8 cellular contexts compared by ENCODE assay signal in genomic region chr19:39996811-39997594, GRCh38. TPM values are rescaled to one million over a fixed set of nuclear protein-coding genes. Genes with fewer than 3 reads are reported as not detected.
DNase-seq lines count a peak whose midpoint lies in the region; ATAC-seq, FAIRE-seq and TF ChIP-seq lines count a peak whose summit lies in the region.

TSS of gene ZNF546 (plus strand) at chr19:39997060. CDS start at chr19:39998327, 1,267 bp downstream.

- WGBS in H1 (ENCODE audit: extremely low coverage in 1 of 2, insufficient coverage in 1 of 2, insufficient read length in 1 of 2, insufficient replicate concordance in 2 of 2, low coverage in 1 of 2, low lambda C conversion rate in 2 of 2, missing lambda C conversion rate in 1 of 2), 2 experiments, result 7% methylated on average over 45 of the region's 50 CpGs; no CpG with 5 or more reads in 1 of the 2 experiments
- 5% methylated on average over 50 of the region's 50 CpGs for WGBS in mesenchymal stem cell

- H3K9me3 Mint-ChIP-seq in activated CD8-positive, alpha-beta memory T cell treated with anti-CD3 and anti-CD28 coated beads, Interleukin-2, amount 10 ng/mL, durations not matched to agents 7 days and 5 days (ENCODE audit: low read depth), result peaks cover 12% of the 10 kb centered on the region

- H3K27me3 ChIP-seq in H1 (replicated peaks in 1 of 4; ENCODE audit: control insufficient read depth in 3 of 4, extremely low read depth in 1 of 4, insufficient read depth in 3 of 4, low read length in 3 of 4), result no peaks in the 10 kb centered on the region
- no peaks in the 10 kb centered on the region for H3K27me3 ChIP-seq in mesenchymal stem cell (ENCODE audit: control insufficient read depth in 1 of 2, insufficient read depth in 1 of 2, low read length in 2 of 2)

- TF ChIP-seq EP300 in H1 (IDR thresholded peaks at IDR 0.05; ENCODE audit: borderline replicate concordance in 1 of 2, low read depth in 2 of 2, low read length in 2 of 2), result no peak

- H3K79me1 ChIP-seq in H1 (ENCODE audit: low read depth, low read length), result peaks cover 3% of the 10 kb centered on the region; the same call in 1 of the 2 replicates
- H3K79me1 ChIP-seq in mesenchymal stem cell (replicated peaks; ENCODE audit: low read length, poor library complexity, severe bottlenecking), result peaks cover 25% of the 10 kb centered on the region

- peak; percentile 85 for ATAC-seq in GM21381 (IDR thresholded peaks at IDR 0.05; ENCODE audit: unreplicated experiment)
- ATAC-seq in activated CD8-positive, alpha-beta memory T cell treated with anti-CD3 and anti-CD28 coated beads, Interleukin-2, amount 10 ng/mL, durations not matched to agents 7 days and 5 days, result peak; percentile 94

- H3K23me2 ChIP-seq in H1 (ENCODE audit: low read depth, low read length), result peaks cover 9% of the 10 kb centered on the region

- DNase-seq in COLO668 (lab: John Stamatoyannopoulos, UW; ENCODE audit: unreplicated experiment) (peak; percentile 87), HUDEP-2 (lab: John Stamatoyannopoulos, UW; ENCODE audit: unreplicated experiment in 76 of 76) (peak in 75 of 76 experiments; percentile 55 to 95 (median 84)), NOMO-1 treated with DMSO at 0.1 percent for 48 hours (lab: John Stamatoyannopoulos, UW; ENCODE audit: unreplicated experiment) (peak; percentile 86), H1 (ENCODE audit: low read depth in 1 of 2, low spot score in 2 of 2) (peak; percentile 36 to 82), mesenchymal stem cell (peak; percentile 92)
- DNase-seq in activated CD8-positive, alpha-beta memory T cell treated with anti-CD3 and anti-CD28 coated beads, Interleukin-2, amount 10 ng/mL, durations not matched to agents 7 days and 5 days, result peak; percentile 96
- DNase-seq in stimulated activated CD8-positive, alpha-beta memory T cell treated with anti-CD3 and anti-CD28 coated beads, Interleukin-12 subunit alpha, Interleukin-12 subunit beta, amount 100 ng/mL, for 24 hours (ENCODE audit: extremely low read depth), result peak; percentile 80

- no peak for FAIRE-seq in H1 (lab: Jason Lieb, UNC)

- H3K14ac ChIP-seq in H1 (ENCODE audit: insufficient read length), result no peak within 1 kb of the TSS
- H3K14ac ChIP-seq in mesenchymal stem cell (ENCODE audit: low read length in 2 of 2), result peak within 1 kb of the TSS in 1 of 2 experiments; percentile 97

- CTCF ChIA-PET in activated CD8-positive, alpha-beta memory T cell treated with anti-CD3 and anti-CD28 coated beads, Interleukin-2, amount 10 ng/mL, durations not matched to agents 7 days and 5 days (lab: Charles Lee), result interaction anchor here (0.5 to 3.1 kb wide), 5 partner anchors 27 to 76 kb away, joined by 3 to 26 read pairs (median 3); partner anchors contain the start of gene PSMC4
- CTCF ChIA-PET in H1 (lab: Charles Lee; ENCODE audit: partially characterized antibody), result interaction anchor here (1.2 kb wide), 1 partner anchor 189 kb away, joined by 3 read pairs; no protein-coding TSS in a partner anchor

- H4K91ac ChIP-seq in H1 (replicated peaks; ENCODE audit: insufficient read length, low read length), result peak within 1 kb of the TSS; percentile 76
- peak within 1 kb of the TSS; percentile 70 for H4K91ac ChIP-seq in mesenchymal stem cell (ENCODE audit: low read length)

- peaks cover 9 to 15% of the 10 kb centered on the region in 2 experiments; a peak in 2 of 4 replicates for H3K9me3 ChIP-seq in H1 (ENCODE audit: insufficient read depth in 2 of 2, low read depth in 1 of 2, low read length in 1 of 2)
- no peaks in the 10 kb centered on the region for H3K9me3 ChIP-seq in mesenchymal stem cell (ENCODE audit: control insufficient read depth, low read length)

- no peak within 1 kb of the TSS for H3K56ac ChIP-seq in H1 (replicated peaks; ENCODE audit: insufficient read length, low read depth, low read length)

- H2AFZ ChIP-seq in H1 (ENCODE audit: low read length), result peak within 1 kb of the TSS; percentile 97
- peak within 1 kb of the TSS; percentile 94 for H2AFZ ChIP-seq in mesenchymal stem cell (ENCODE audit: low read depth, low read length)

- peak within 1 kb of the TSS; percentile 77 for H4K5ac ChIP-seq in H1 (ENCODE audit: insufficient read length, low read depth, low read length)

- peak within 1 kb of the TSS; percentile 71 for H3K18ac ChIP-seq in H1 (ENCODE audit: extremely low read depth, low read length)
- peak within 1 kb of the TSS; percentile 89 to 95 for H3K18ac ChIP-seq in mesenchymal stem cell (ENCODE audit: low read depth in 1 of 2, low read length in 2 of 2)

- peak within 1 kb of the TSS; percentile 92 for H3K27ac Mint-ChIP-seq in activated CD8-positive, alpha-beta memory T cell treated with anti-CD3 and anti-CD28 coated beads, Interleukin-2, amount 10 ng/mL, durations not matched to agents 7 days and 5 days

- H3K4me1 ChIP-seq in H1 (replicated peaks in 1 of 4; ENCODE audit: control insufficient read depth in 3 of 4, insufficient read depth in 4 of 4, low read length in 3 of 4), result peaks cover 0 to 3% (median 1%) of the 10 kb centered on the region in 4 experiments; a peak in 3 of 7 replicates
- H3K4me1 ChIP-seq in mesenchymal stem cell (ENCODE audit: control insufficient read depth, insufficient read depth, low read depth, low read length), result peaks cover 8% of the 10 kb centered on the region

- H3K4me3 Mint-ChIP-seq in activated CD8-positive, alpha-beta memory T cell treated with anti-CD3 and anti-CD28 coated beads, Interleukin-2, amount 10 ng/mL, durations not matched to agents 7 days and 5 days, result peak within 1 kb of the TSS; percentile 92

- peaks cover 47% of the 10 kb centered on the region for H3K36me3 Mint-ChIP-seq in activated CD8-positive, alpha-beta memory T cell treated with anti-CD3 and anti-CD28 coated beads, Interleukin-2, amount 10 ng/mL, durations not matched to agents 7 days and 5 days

- H3K4ac ChIP-seq in H1 (replicated peaks; ENCODE audit: insufficient read length, low read depth, low read length), result peak within 1 kb of the TSS; percentile 60
- H3K4ac ChIP-seq in mesenchymal stem cell (ENCODE audit: low read depth in 1 of 2, low read length in 2 of 2), result peak within 1 kb of the TSS; percentile 95 to 99

- H3K27ac ChIP-seq in H1 (ENCODE audit: low read depth, low read length), result no peak within 1 kb of the TSS
- H3K27ac ChIP-seq in mesenchymal stem cell (ENCODE audit: low read length, poor library complexity, severe bottlenecking), result peak within 1 kb of the TSS; percentile 75

- H3K27me3 Mint-ChIP-seq in activated CD8-positive, alpha-beta memory T cell treated with anti-CD3 and anti-CD28 coated beads, Interleukin-2, amount 10 ng/mL, durations not matched to agents 7 days and 5 days, result no peaks in the 10 kb centered on the region

- no peak for TF ChIP-seq CTCF in H1 (IDR thresholded peaks at IDR 0.05; ENCODE audit: control extremely low read depth in 1 of 3, insufficient read depth in 1 of 3, low read depth in 1 of 3, low read length in 3 of 3)

- peak within 1 kb of the TSS; percentile 72; the same call in 1 of the 2 replicates for H2BK15ac ChIP-seq in H1 (ENCODE audit: low read length)
- H2BK15ac ChIP-seq in mesenchymal stem cell (ENCODE audit: low read depth, poor library complexity, severe bottlenecking), result peak within 1 kb of the TSS; percentile 60

- peaks cover 31% of the 10 kb centered on the region for H3K4me1 Mint-ChIP-seq in activated CD8-positive, alpha-beta memory T cell treated with anti-CD3 and anti-CD28 coated beads, Interleukin-2, amount 10 ng/mL, durations not matched to agents 7 days and 5 days

- H2BK20ac ChIP-seq in H1 (ENCODE audit: low read length), result no peak within 1 kb of the TSS

- H2AK5ac ChIP-seq in H1 (ENCODE audit: low read depth, low read length), result no peak within 1 kb of the TSS
- no peak within 1 kb of the TSS for H2AK5ac ChIP-seq in mesenchymal stem cell (ENCODE audit: low read length, severe bottlenecking)

- H4K20me1 ChIP-seq in H1 (replicated peaks in 1 of 2; ENCODE audit: control insufficient read depth in 1 of 2, insufficient read depth in 2 of 2, low read length in 2 of 2), result no peaks in the 10 kb centered on the region

- H3K36me3 ChIP-seq in H1 (ENCODE audit: control insufficient read depth in 2 of 4, insufficient read depth in 4 of 4, low read length in 3 of 4), result no peaks in the 10 kb centered on the region
- peaks cover 0 to 3% of the 10 kb centered on the region in 2 experiments for H3K36me3 ChIP-seq in mesenchymal stem cell (ENCODE audit: control insufficient read depth in 1 of 2, insufficient read depth in 2 of 2, low read depth in 1 of 2, low read length in 2 of 2)

- POLR2A ChIA-PET in H1 (lab: Charles Lee; ENCODE audit: partially characterized antibody), result interaction anchor here (1.0 to 1.6 kb wide), 3 partner anchors 11 to 27 kb away, joined by 3 to 4 read pairs (median 3); partner anchors contain the start of gene PSMC4

- no peak within 1 kb of the TSS for H3K23ac ChIP-seq in H1 (ENCODE audit: insufficient read length)
- peak within 1 kb of the TSS in 1 of 2 experiments; percentile 57 for H3K23ac ChIP-seq in mesenchymal stem cell (ENCODE audit: low read length in 2 of 2)

- peak within 1 kb of the TSS; percentile 78; the same call in 1 of the 2 replicates for H2BK5ac ChIP-seq in H1 (ENCODE audit: low read depth, low read length)
- H2BK5ac ChIP-seq in mesenchymal stem cell (ENCODE audit: low read depth, low read length, poor library complexity, severe bottlenecking), result no peak within 1 kb of the TSS

- peaks cover 5 to 12% of the 10 kb centered on the region in 2 experiments; a peak in 3 of 4 replicates for H3K79me2 ChIP-seq in H1 (ENCODE audit: control insufficient read depth in 1 of 2, insufficient read depth in 2 of 2, low read length in 2 of 2)

- H4K8ac ChIP-seq in H1 (ENCODE audit: extremely low read depth, insufficient read depth, low read length) (peak within 1 kb of the TSS; percentile 92), mesenchymal stem cell (ENCODE audit: low read length) (peak within 1 kb of the TSS; percentile 95)

- no peak for TF ChIP-seq RAD21 in H1 (IDR thresholded peaks at IDR 0.05 in 1 of 2, conservative IDR thresholded peaks at IDR 0.05 in 1 of 2; ENCODE audit: low read depth in 2 of 2, low read length in 2 of 2)

- peak within 1 kb of the TSS; percentile 68; the same call in 1 of the 2 replicates for H2BK12ac ChIP-seq in H1 (ENCODE audit: low read depth, low read length)
- H2BK12ac ChIP-seq in mesenchymal stem cell (ENCODE audit: low read length in 2 of 2), result peak within 1 kb of the TSS; percentile 21 to 38

- H3K9ac ChIP-seq in H1 (replicated peaks in 1 of 4; ENCODE audit: extremely low read depth in 1 of 4, low read depth in 3 of 4, low read length in 3 of 4), result peak within 1 kb of the TSS in 3 of 4 experiments; percentile 56 to 81 (median 61); a peak in 5 of 7 replicates
- H3K9ac ChIP-seq in mesenchymal stem cell (ENCODE audit: low read length), result peak within 1 kb of the TSS; percentile 97

- H3K4me2 ChIP-seq in H1 (ENCODE audit: insufficient read depth in 1 of 2, low read depth in 2 of 2, low read length in 2 of 2), result peak within 1 kb of the TSS; percentile 84 to 97
- H3K4me2 ChIP-seq in mesenchymal stem cell (ENCODE audit: low read length, poor library complexity, severe bottlenecking), result peak within 1 kb of the TSS; percentile 65

- no peak for TF ChIP-seq POLR2A in H1 (IDR thresholded peaks at IDR 0.05; ENCODE audit: control extremely low read depth in 1 of 2, low read depth in 2 of 2, low read length in 2 of 2)

- no peak within 1 kb of the TSS for H2BK120ac ChIP-seq in H1 (replicated peaks; ENCODE audit: low read depth, low read length)
- no peak within 1 kb of the TSS for H2BK120ac ChIP-seq in mesenchymal stem cell (ENCODE audit: low read depth, low read length)

- peak within 1 kb of the TSS; percentile 78 to 97 (median 96) for H3K4me3 ChIP-seq in H1 (ENCODE audit: extremely low read depth in 1 of 4, insufficient read depth in 2 of 4, low read depth in 3 of 4, low read length in 4 of 4)
- peak within 1 kb of the TSS; percentile 83 to 96 for H3K4me3 ChIP-seq in mesenchymal stem cell (ENCODE audit: insufficient read depth in 1 of 2, low read depth in 1 of 2, low read length in 2 of 2)

RNA-seq across cellular contexts. Expression of gene ZNF546, which starts in this region (rescaled TPM):
- total RNA-seq in activated CD8-positive, alpha-beta memory T cell treated with anti-CD3 and anti-CD28 coated beads, Interleukin-2, amount 10 ng/mL, durations not matched to agents 7 days and 5 days, result 1 to 10 TPM; 5.0 to 6.5 TPM
- total RNA-seq in H1 (2021; fragmentation: NEBNext Ultra II Directional; extraction: Animal tissue kit (Norgen Biotek cat#: 25700)), result 1.1 and 1.9 TPM in 2 replicates
- 0.05 and 0.21 TPM in 2 replicates for polyA plus RNA-seq in H1 (2011; rRNA removed)
- 0.22 TPM for polyA plus RNA-seq in H1 (2011; cell fraction: cytosol; rRNA removed)
- polyA plus RNA-seq in H1 (2011; cell fraction: nucleus; rRNA removed), result 0.13 TPM
- polyA plus RNA-seq in H1 (2012, experiment 1 of 2), result 0.48 to 1.1 TPM (median 0.63 TPM) in 4 replicates
- not detected for polyA plus RNA-seq in H1 (2012, experiment 2 of 2)
- 0.49 TPM for polyA plus RNA-seq in H1 (2013, experiment 1 of 2)
- polyA plus RNA-seq in H1 (2013, experiment 2 of 2), result 0.35 TPM
- 1.6 and 2.2 TPM in 2 replicates for polyA minus RNA-seq in H1 (2011; rRNA and poly(A)+ RNA removed)
- polyA minus RNA-seq in H1 (2011; cell fraction: cytosol; rRNA and poly(A)+ RNA removed), result 1.7 TPM
- 3.0 TPM for polyA minus RNA-seq in H1 (2011; cell fraction: nucleus; rRNA and poly(A)+ RNA removed)
- 0.64 TPM for polyA plus RNA-seq in mesenchymal stem cell (2013, experiment 1 of 2)
- polyA plus RNA-seq in mesenchymal stem cell (2013, experiment 2 of 2), result 0.45 TPM
